Comparison of ENCODE assay signal across 1 cellular context in genomic region chr20:39145921-39146320, GRCh38.
TF ChIP-seq lines count a peak whose summit lies in the region.

No MANE protein-coding gene starts in this region.

TF ChIP-seq in WTC11, 78 proteins besides CTCF, POLR2A, EP300 and RAD21 (continued from another document):
- TF ChIP-seq ZNF263 (CRISPR knock-in tag; IDR thresholded peaks at IDR 0.05; ENCODE audit: low read depth), result no peak
- TF ChIP-seq ERG (CRISPR knock-in tag; IDR thresholded peaks at IDR 0.05), result no peak
- no peak for TF ChIP-seq ZNF532 (CRISPR knock-in tag; IDR thresholded peaks at IDR 0.05; ENCODE audit: borderline replicate concordance)
- no peak for TF ChIP-seq HMGXB4 (CRISPR knock-in tag; IDR thresholded peaks at IDR 0.05)
- TF ChIP-seq TEAD4 (CRISPR knock-in tag; IDR thresholded peaks at IDR 0.05), result no peak
- TF ChIP-seq E2F4 (CRISPR knock-in tag; IDR thresholded peaks at IDR 0.05; ENCODE audit: borderline replicate concordance, low read depth), result no peak
- no peak for TF ChIP-seq AFF4 (CRISPR knock-in tag; IDR thresholded peaks at IDR 0.05; ENCODE audit: borderline replicate concordance)
